In genomic region chr9:8895498-8896224, GRCh38 we compare ENCODE assay signal across 10 cellular contexts.
DNase-seq lines count a peak whose midpoint lies in the region; ATAC-seq lines count a peak whose summit lies in the region.
"Had no signal": no experiment of that assay in that cellular context is flagged by ENCODE, and none has a peak within 500 bp of the region (broad histone marks: within the 10 kb centered on the region; RNA-seq: fewer than 3 reads in every experiment).

No MANE protein-coding gene starts in this region.

- CTCF ChIA-PET in activated naive CD4-positive, alpha-beta T cell treated with anti-CD3 and anti-CD28 coated beads for 36 hours (lab: Charles Lee): interaction anchor here (0.9 to 1.1 kb wide), 2 partner anchors 11 to 17 kb away, joined by 3 to 4 read pairs; no protein-coding TSS in a partner anchor

- H3K27me3 Mint-ChIP-seq in CD4-positive, CD25-positive, alpha-beta regulatory T cell: peaks cover 6% of the 10 kb centered on the region
- peaks cover 6% of the 10 kb centered on the region for H3K27me3 Mint-ChIP-seq in activated naive CD4-positive, alpha-beta T cell treated with anti-CD3 and anti-CD28 coated beads for 36 hours (ENCODE audit: low read depth)
- H3K27me3 Mint-ChIP-seq: stimulated activated naive CD8-positive, alpha-beta T cell treated with anti-CD3 and anti-CD28 coated beads, Interleukin-15, Interleukin-2, amounts not matched to agents 100 ng/mL and 50 ng/mL, for 24 hours had no signal

- no peaks in the 10 kb centered on the region for H3K36me3 Mint-ChIP-seq in CD4-positive, CD25-positive, alpha-beta regulatory T cell
- H3K36me3 Mint-ChIP-seq in activated naive CD4-positive, alpha-beta T cell treated with anti-CD3 and anti-CD28 coated beads for 36 hours (ENCODE audit: low read depth): no peaks in the 10 kb centered on the region

- no peaks in the 10 kb centered on the region for H3K4me1 ChIP-seq in CD4-positive, CD25-positive, alpha-beta regulatory T cell (ENCODE audit: control insufficient read depth, insufficient read depth, low read length, poor library complexity, severe bottlenecking)

- H3K27ac ChIP-seq in CD4-positive, CD25-positive, alpha-beta regulatory T cell (ENCODE audit: insufficient read depth, low read length, poor library complexity, severe bottlenecking): no peak overlapping the region

- no peaks in the 10 kb centered on the region for H3K9me3 Mint-ChIP-seq in CD4-positive, CD25-positive, alpha-beta regulatory T cell
- no peaks in the 10 kb centered on the region for H3K9me3 Mint-ChIP-seq in activated naive CD4-positive, alpha-beta T cell treated with anti-CD3 and anti-CD28 coated beads for 36 hours
- H3K9me3 Mint-ChIP-seq: dendritic cell treated with granulocyte-macrophage colony-stimulating factor and Interleukin-4, amounts not matched to agents 40 ng/mL and 50 ng/mL, for 4 days; stimulated activated naive CD8-positive, alpha-beta T cell treated with anti-CD3 and anti-CD28 coated beads, Interleukin-15, Interleukin-2, amounts not matched to agents 100 ng/mL and 50 ng/mL, for 24 hours had no signal

- no peak overlapping the region for H3K27ac Mint-ChIP-seq in CD4-positive, CD25-positive, alpha-beta regulatory T cell
- no peak overlapping the region for H3K27ac Mint-ChIP-seq in activated naive CD4-positive, alpha-beta T cell treated with anti-CD3 and anti-CD28 coated beads for 36 hours
- H3K27ac Mint-ChIP-seq: dendritic cell treated with granulocyte-macrophage colony-stimulating factor and Interleukin-4, amounts not matched to agents 40 ng/mL and 50 ng/mL, for 4 days; stimulated activated naive CD8-positive, alpha-beta T cell treated with anti-CD3 and anti-CD28 coated beads, Interleukin-15, Interleukin-2, amounts not matched to agents 100 ng/mL and 50 ng/mL, for 24 hours had no signal

- no peaks in the 10 kb centered on the region for H3K36me3 ChIP-seq in CD4-positive, CD25-positive, alpha-beta regulatory T cell (ENCODE audit: control insufficient read depth, insufficient read depth, low read length)

- H3K4me3 ChIP-seq in CD4-positive, CD25-positive, alpha-beta regulatory T cell (ENCODE audit: low read depth, low read length): no peak overlapping the region

- intact Hi-C loops in activated naive CD4-positive, alpha-beta T cell treated with anti-CD3 and anti-CD28 coated beads for 36 hours (cut with micrococcal nuclease): loop anchor here (1.0 to 10.0 kb wide), 3 partner anchors 409 to 1325 kb away; no protein-coding TSS in a partner anchor

- no peak overlapping the region for H3K4me3 Mint-ChIP-seq in CD4-positive, CD25-positive, alpha-beta regulatory T cell
- no peak overlapping the region for H3K4me3 Mint-ChIP-seq in activated naive CD4-positive, alpha-beta T cell treated with anti-CD3 and anti-CD28 coated beads for 36 hours
- H3K4me3 Mint-ChIP-seq: dendritic cell treated with granulocyte-macrophage colony-stimulating factor and Interleukin-4, amounts not matched to agents 40 ng/mL and 50 ng/mL, for 4 days; stimulated activated naive CD8-positive, alpha-beta T cell treated with anti-CD3 and anti-CD28 coated beads, Interleukin-15, Interleukin-2, amounts not matched to agents 100 ng/mL and 50 ng/mL, for 24 hours had no signal

- H3K9me3 ChIP-seq in CD4-positive, CD25-positive, alpha-beta regulatory T cell (ENCODE audit: control insufficient read depth in 2 of 2, low read length in 2 of 2): no peaks in the 10 kb centered on the region

- in situ Hi-C loops in KBM-7 (cut with MboI; ENCODE audit: low pct_unique_long_range_greater_than_20kb, low sequenced_read_pairs): no loop called here

- H3K4me1 Mint-ChIP-seq in CD4-positive, CD25-positive, alpha-beta regulatory T cell: no peaks in the 10 kb centered on the region
- H3K4me1 Mint-ChIP-seq in activated naive CD4-positive, alpha-beta T cell treated with anti-CD3 and anti-CD28 coated beads for 36 hours (ENCODE audit: low read depth): no peaks in the 10 kb centered on the region

- H3K27me3 ChIP-seq in CD4-positive, CD25-positive, alpha-beta regulatory T cell (ENCODE audit: control insufficient read depth, insufficient read depth, low read length): no peaks in the 10 kb centered on the region

- ATAC-seq in CD4-positive, CD25-positive, alpha-beta regulatory T cell (ENCODE audit: low read depth in 2 of 2): no peak
- no peak for ATAC-seq in GM21447 (IDR thresholded peaks at IDR 0.05; ENCODE audit: unreplicated experiment)

- DNase-seq in CD4-positive, CD25-positive, alpha-beta regulatory T cell: peak in 2 of 3 donors; percentile 1 to 34
- peak; percentile 42 for DNase-seq in KBM-7
- DNase-seq in RPMI7951 (ENCODE audit: low read depth): peak; percentile 14
- peak; percentile 38 for DNase-seq in fibroblast of the conjunctiva (ENCODE audit: low read depth)
- peak; percentile 95 for DNase-seq in pons (ENCODE audit: low spot score)
- no peak for DNase-seq in activated naive CD4-positive, alpha-beta T cell treated with anti-CD3 and anti-CD28 coated beads for 36 hours
- no peak for DNase-seq in T-helper 9 cell

Comparison
In these comparisons a context has a peak if more than half of its experiments do, and no peak if none do; other contexts are left out.
1. DNase-seq: peak in CD4-positive, CD25-positive, alpha-beta regulatory T cell (2 of 3), KBM-7 (single experiment), RPMI7951 (single experiment), fibroblast of the conjunctiva (single experiment) and pons (single experiment); none in activated naive CD4-positive, alpha-beta T cell treated with anti-CD3 and anti-CD28 coated beads for 36 hours (single experiment) and T-helper 9 cell (single experiment).